In genomic region chr2:213411582-213412289, GRCh38 we compare ENCODE assay signal across 18 cellular contexts.
DNase-seq lines count a peak whose midpoint lies in the region; ATAC-seq, FAIRE-seq and TF ChIP-seq lines count a peak whose summit lies in the region.
"Had no signal": no experiment of that assay in that cellular context is flagged by ENCODE, and none has a peak within 500 bp of the region (broad histone marks: within the 10 kb centered on the region; RNA-seq: fewer than 3 reads in every experiment).

No MANE protein-coding gene starts in this region.

- no peak for FAIRE-seq in pancreas (lab: Jason Lieb, UNC)
- FAIRE-seq: GM12892 had no signal

- H3K4me2 ChIP-seq in PC-3 (ENCODE audit: low read length): peak overlapping the region; percentile 86

- ATAC-seq in PC-3 (peak; percentile 73), HG03520 (IDR thresholded peaks at IDR 0.05; ENCODE audit: unreplicated experiment) (no peak), T-helper 17 cell (no peak), pancreas (no peak), HG03457 (IDR thresholded peaks at IDR 0.05; ENCODE audit: unreplicated experiment) (no peak)

- H3K4me3 Mint-ChIP-seq in Calu3 (ENCODE audit: low read depth, unreplicated experiment) (no peak overlapping the region), neural crest cell (no peak overlapping the region), T-helper 17 cell (no peak overlapping the region)
- H3K4me3 Mint-ChIP-seq: IgD-negative memory B cell had no signal

- H2AFZ ChIP-seq in PC-3 (ENCODE audit: low read length): peak overlapping the region; percentile 86

- H3K4me1 ChIP-seq in PC-3 (ENCODE audit: insufficient read depth, low read length) (peaks cover 17% of the 10 kb centered on the region), pancreas (no peaks in the 10 kb centered on the region)

- CTCF ChIA-PET in Calu3 (lab: Charles Lee) (no interaction called here), PC-3 (lab: Charles Lee) (no interaction called here)

- no peaks in the 10 kb centered on the region for H3K27me3 ChIP-seq in PC-3 (ENCODE audit: low read length)
- no peaks in the 10 kb centered on the region for H3K27me3 ChIP-seq in pancreas

- H3K36me3 ChIP-seq in PC-3 (ENCODE audit: low read depth, low read length): no peaks in the 10 kb centered on the region
- H3K36me3 ChIP-seq in pancreas: no peaks in the 10 kb centered on the region

- H3K9me2 ChIP-seq in PC-3 (replicated peaks; ENCODE audit: low read length): no peaks in the 10 kb centered on the region

- H3K79me2 ChIP-seq in PC-3 (ENCODE audit: low read length): no peaks in the 10 kb centered on the region

- H3K9ac ChIP-seq in PC-3 (ENCODE audit: low read length): peak overlapping the region; percentile 39

- POLR2A ChIA-PET in PC-3 (lab: Charles Lee; ENCODE audit: unreplicated experiment): no interaction called here

- H3K4me1 Mint-ChIP-seq in Calu3 (ENCODE audit: low read depth, unreplicated experiment): peaks cover 9% of the 10 kb centered on the region
- peaks cover 4% of the 10 kb centered on the region for H3K4me1 Mint-ChIP-seq in neural crest cell
- H3K4me1 Mint-ChIP-seq in T-helper 17 cell: no peaks in the 10 kb centered on the region
- H3K4me1 Mint-ChIP-seq: IgD-negative memory B cell had no signal

- BruUV-seq in Calu3 (replicated peaks; lab: Mats Ljungman, UMichigan) (no TSS peak), PC-3 (replicated peaks; lab: Mats Ljungman, UMichigan) (no TSS peak)

- H3K27me3 Mint-ChIP-seq in Calu3 (ENCODE audit: unreplicated experiment) (no peaks in the 10 kb centered on the region), neural crest cell (ENCODE audit: low read depth) (no peaks in the 10 kb centered on the region), T-helper 17 cell (no peaks in the 10 kb centered on the region)
- H3K27me3 Mint-ChIP-seq: IgD-negative memory B cell had no signal

- no peaks in the 10 kb centered on the region for H4K20me1 ChIP-seq in PC-3 (ENCODE audit: low read length)

- H3K27ac Mint-ChIP-seq in Calu3 (ENCODE audit: unreplicated experiment) (peak overlapping the region; percentile 48), neural crest cell (ENCODE audit: unreplicated experiment) (peak overlapping the region; percentile 53), T-helper 17 cell (no peak overlapping the region)

- H3F3A ChIP-seq in PC-3 (ENCODE audit: low read length, unreplicated experiment): no peaks in the 10 kb centered on the region

- TF ChIP-seq CTCF in Calu3 (IDR thresholded peaks at IDR 0.05; ENCODE audit: unreplicated experiment): no peak
- TF ChIP-seq CTCF in PC-3 (conservative IDR thresholded peaks at IDR 0.05; ENCODE audit: low read depth, low read length): no peak
- TF ChIP-seq CTCF in neural crest cell (conservative IDR thresholded peaks at IDR 0.05): no peak
- TF ChIP-seq CTCF in pancreas (IDR thresholded peaks at IDR 0.05): no peak

- intact Hi-C loops in Calu3 (cut with micrococcal nuclease; ENCODE audit: unreplicated experiment) (no loop called here), PC-3 (cut with micrococcal nuclease) (no loop called here), pancreas (cut with DNase I) (no loop called here)

- WGBS in pancreas, 2 donors: 85 to 87% methylated on average over 10 of the region's 10 CpGs

- H3K27ac ChIP-seq in PC-3 (ENCODE audit: low read length) (peak overlapping the region; percentile 82), epithelial cell of prostate (peak overlapping the region; percentile 53), pancreas (no peak overlapping the region)

- peak overlapping the region; percentile 59 for H3K4me3 ChIP-seq in PC-3 (ENCODE audit: low read length)
- no peak overlapping the region for H3K4me3 ChIP-seq in pancreas

- H3K9me3 ChIP-seq in PC-3 (ENCODE audit: low read length): no peaks in the 10 kb centered on the region
- no peaks in the 10 kb centered on the region for H3K9me3 ChIP-seq in T-helper 17 cell (ENCODE audit: control insufficient read depth, low read length, poor library complexity, severe bottlenecking)
- H3K9me3 ChIP-seq in pancreas: no peaks in the 10 kb centered on the region

- no peaks in the 10 kb centered on the region for H3K36me3 Mint-ChIP-seq in Calu3 (ENCODE audit: insufficient read depth, unreplicated experiment)
- H3K36me3 Mint-ChIP-seq in neural crest cell (ENCODE audit: low read depth): no peaks in the 10 kb centered on the region
- H3K36me3 Mint-ChIP-seq in T-helper 17 cell (ENCODE audit: low read depth): peaks cover 3% of the 10 kb centered on the region
- H3K36me3 Mint-ChIP-seq: IgD-negative memory B cell had no signal

- H3K9me3 Mint-ChIP-seq in Calu3 (ENCODE audit: low read depth, unreplicated experiment) (no peaks in the 10 kb centered on the region), neural crest cell (no peaks in the 10 kb centered on the region)
- H3K9me3 Mint-ChIP-seq: IgD-negative memory B cell had no signal

- DNase-seq in Calu3: peak; percentile 21
- peak; percentile 73 for DNase-seq in PC-3
- DNase-seq in epithelial cell of prostate (ENCODE audit: low read depth, low spot score): peak; percentile 57
- DNase-seq in neural crest cell (ENCODE audit: low read depth, low spot score): no peak
- no peak for DNase-seq in T-helper 17 cell
- DNase-seq in pancreas: no peak
- DNase-seq: C1 segment of cervical spinal cord, DMS153, GOT3, Kasumi-1, NCI-H1105 treated with DMSO at 0.1 percent for 48 hours, NCI-H1694 treated with DMSO at 0.1 percent for 48 hours, NCI-H345, NCI-H526 treated with DMSO at 0.1 percent for 48 hours had no signal

Comparison
In these comparisons a context has a peak if more than half of its experiments do, and no peak if none do; other contexts are left out.
1. DNase-seq: peak in Calu3 (single experiment), PC-3 (single experiment) and epithelial cell of prostate (single experiment); none in neural crest cell (single experiment), T-helper 17 cell (0 of 3) and pancreas (0 of 6).
2. H3K27ac ChIP-seq: peak in PC-3 (single experiment) and epithelial cell of prostate (single experiment); none in pancreas (0 of 4).